8 cellular contexts compared by ENCODE assay signal in the genomic region with DNA sequence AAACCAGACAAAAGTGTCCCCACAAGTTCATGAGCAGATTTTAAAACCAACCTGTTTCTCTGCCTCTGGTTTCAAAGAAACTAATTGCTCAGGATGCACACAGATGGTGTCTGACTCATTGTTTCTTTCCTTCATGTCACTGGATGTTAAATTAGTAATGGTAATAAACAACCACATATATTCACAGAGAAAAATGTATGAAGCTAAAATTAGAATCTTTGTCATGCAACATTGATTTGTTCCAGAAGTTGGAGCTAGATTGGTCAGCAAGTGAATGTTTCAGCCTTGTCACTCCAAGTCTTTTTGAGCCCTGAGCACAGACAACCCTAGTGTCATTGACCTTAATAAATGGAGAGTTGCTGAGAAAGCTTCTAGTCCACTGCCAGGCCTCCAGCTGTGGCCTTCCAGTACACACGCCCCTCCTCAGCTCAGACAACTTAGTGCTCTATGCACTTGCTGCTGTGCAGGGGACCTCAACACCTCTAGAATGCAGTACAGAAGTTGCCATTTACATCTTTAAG.
DNase-seq lines count a peak whose midpoint lies in the region; ATAC-seq and TF ChIP-seq lines count a peak whose summit lies in the region.

No MANE protein-coding gene starts in this region.

- no peaks in the 10 kb centered on the region for H3K9me3 Mint-ChIP-seq in CD4-positive, alpha-beta memory T cell

- H2AFZ ChIP-seq in IMR-90 (replicated peaks; ENCODE audit: low read length, poor library complexity) (no peak overlapping the region), smooth muscle cell (ENCODE audit: low read depth) (no peak overlapping the region)

- peak overlapping the region; percentile 47; the same call in 1 of the 2 replicates for H3K18ac ChIP-seq in IMR-90 (ENCODE audit: low read depth, low read length)

- H2BK5ac ChIP-seq in IMR-90 (ENCODE audit: low read depth, low read length, poor library complexity, severe bottlenecking), result peak overlapping the region; percentile 80

- H3K4ac ChIP-seq in IMR-90 (ENCODE audit: low read depth, low read length), result peak overlapping the region; percentile 95

- H3K4me1 ChIP-seq in IMR-90 (ENCODE audit: control insufficient read depth, insufficient read depth, low read length), result peaks cover 21% of the 10 kb centered on the region
- no peaks in the 10 kb centered on the region for H3K4me1 ChIP-seq in smooth muscle cell (ENCODE audit: low read depth)
- no peaks in the 10 kb centered on the region for H3K4me1 ChIP-seq in CD4-positive, alpha-beta memory T cell (ENCODE audit: insufficient read depth, low read length)

- H3K9me3 ChIP-seq in IMR-90 (ENCODE audit: control insufficient read depth, insufficient read depth, low read length) (no peaks in the 10 kb centered on the region), smooth muscle cell (replicated peaks; ENCODE audit: low read depth) (no peaks in the 10 kb centered on the region)
- no peaks in the 10 kb centered on the region for H3K9me3 ChIP-seq in CD4-positive, alpha-beta memory T cell (ENCODE audit: control insufficient read depth in 1 of 2, low read length in 2 of 2)

- H3K27me3 Mint-ChIP-seq in CD4-positive, alpha-beta memory T cell, result peaks cover 0 to 6% of the 10 kb centered on the region in 2 donors

- peak overlapping the region; percentile 65; the same call in 1 of the 2 replicates for H4K91ac ChIP-seq in IMR-90 (ENCODE audit: insufficient read depth, low read depth, low read length)

- no peaks in the 10 kb centered on the region for H3K36me3 ChIP-seq in IMR-90 (ENCODE audit: control insufficient read depth, insufficient read depth, low read length)
- no peaks in the 10 kb centered on the region for H3K36me3 ChIP-seq in smooth muscle cell (ENCODE audit: low read depth)
- no peaks in the 10 kb centered on the region for H3K36me3 ChIP-seq in CD4-positive, alpha-beta memory T cell (ENCODE audit: insufficient read depth, low read length)

- no CpG with 5 or more reads among the region's 1 CpG for WGBS in IMR-90 (ENCODE audit: extremely low coverage in 2 of 2, insufficient read length in 1 of 2), 2 experiments
- WGBS in smooth muscle cell (ENCODE audit: low lambda C conversion rate), result 83% methylated on average over 1 of the region's 1 CpG

- peak; percentile 91 for DNase-seq in IMR-90
- DNase-seq in dermis microvascular lymphatic vessel endothelial cell (ENCODE audit: low read depth in 2 of 2), result peak; percentile 85 to 86
- no peak for DNase-seq in smooth muscle cell (lab: John Stamatoyannopoulos, UW; ENCODE audit: unreplicated experiment)
- no peak for DNase-seq in CD4-positive, alpha-beta memory T cell

- ATAC-seq in GM18867 (IDR thresholded peaks at IDR 0.05; ENCODE audit: unreplicated experiment) (peak; percentile 38), IMR-90 (ENCODE audit: low read depth) (peak; percentile 70), GM19467 (IDR thresholded peaks at IDR 0.05; ENCODE audit: unreplicated experiment) (no peak), GM18870 (IDR thresholded peaks at IDR 0.05; ENCODE audit: unreplicated experiment) (no peak), HG02981 (IDR thresholded peaks at IDR 0.05; ENCODE audit: unreplicated experiment) (no peak)

- H4K20me1 ChIP-seq in IMR-90 (ENCODE audit: insufficient read depth, low read length), result no peaks in the 10 kb centered on the region
- no peaks in the 10 kb centered on the region for H4K20me1 ChIP-seq in smooth muscle cell (ENCODE audit: low read depth)

- no TSS peak for BruUV-seq in IMR-90 (replicated peaks; lab: Mats Ljungman, UMichigan)

- peak overlapping the region; percentile 49; the same call in 1 of the 3 replicates for H2BK15ac ChIP-seq in IMR-90 (ENCODE audit: low read depth, low read length)

- H3K79me1 ChIP-seq in IMR-90 (ENCODE audit: low read depth in 1 of 2, low read length in 2 of 2), result 0 out of 4 replicates have a peak, but pooled peaks cover 0 to 3% of the 10 kb centered on the region in 2 experiments

- peak overlapping the region; percentile 20; the same call in 1 of the 2 replicates for H3K56ac ChIP-seq in IMR-90 (ENCODE audit: extremely low read depth, insufficient read depth, low read length)

- TF ChIP-seq RAD21 in IMR-90 (IDR thresholded peaks at IDR 0.05; ENCODE audit: low read length), result no peak

- H3K4me1 Mint-ChIP-seq in CD4-positive, alpha-beta memory T cell, result no peaks in the 10 kb centered on the region

- H2AK5ac ChIP-seq in IMR-90 (ENCODE audit: low read depth, low read length), result peak overlapping the region; percentile 89; the same call in 1 of the 2 replicates

- H3K4me3 ChIP-seq in IMR-90 (ENCODE audit: insufficient read depth, low read depth, low read length), result no peak overlapping the region
- no peak overlapping the region for H3K4me3 ChIP-seq in smooth muscle cell
- H3K4me3 ChIP-seq in CD4-positive, alpha-beta memory T cell (ENCODE audit: low read length in 2 of 2), result no peak overlapping the region

- H3K9ac ChIP-seq in IMR-90 (ENCODE audit: low read depth, low read length) (no peak overlapping the region), smooth muscle cell (ENCODE audit: low read depth) (no peak overlapping the region)

- peaks cover 17% of the 10 kb centered on the region for H3K9me1 ChIP-seq in IMR-90 (ENCODE audit: insufficient read depth, low read length)

- H3K4me2 ChIP-seq in IMR-90 (ENCODE audit: low read depth, low read length) (peak overlapping the region; percentile 68; the same call in 1 of the 2 replicates), smooth muscle cell (peak overlapping the region; percentile 17)

- H2BK20ac ChIP-seq in IMR-90 (ENCODE audit: low read depth, low read length), result peak overlapping the region; percentile 97

- H3K79me2 ChIP-seq in smooth muscle cell (ENCODE audit: low read depth), result no peaks in the 10 kb centered on the region

- peak overlapping the region in 1 of 2 experiments; percentile 79; a peak in 2 of 4 replicates for H4K8ac ChIP-seq in IMR-90 (ENCODE audit: low read depth in 2 of 2, low read length in 2 of 2)

- H2AK9ac ChIP-seq in IMR-90 (replicated peaks; ENCODE audit: low read depth, low read length, poor library complexity), result no peak overlapping the region

- H4K5ac ChIP-seq in IMR-90 (ENCODE audit: low read depth, low read length), result peak overlapping the region; percentile 24; the same call in 1 of the 2 replicates

- H3K27me3 ChIP-seq in IMR-90 (ENCODE audit: control insufficient read depth, insufficient read depth, low read length) (no peaks in the 10 kb centered on the region), smooth muscle cell (ENCODE audit: low read depth) (no peaks in the 10 kb centered on the region)
- H3K27me3 ChIP-seq in CD4-positive, alpha-beta memory T cell (ENCODE audit: insufficient read depth, low read length), result no peaks in the 10 kb centered on the region

- dilution Hi-C loops in IMR-90 (cut with HindIII; ENCODE audit: low sequenced_read_pairs, unreplicated experiment), result no loop called here

- no peak for TF ChIP-seq POLR2A in IMR-90 (IDR thresholded peaks at IDR 0.05; ENCODE audit: low read depth, low read length)

- H3K27ac Mint-ChIP-seq in CD4-positive, alpha-beta memory T cell, result no peak overlapping the region

- no peaks in the 10 kb centered on the region for H3F3A ChIP-seq in smooth muscle cell (ENCODE audit: low read depth)

- TF ChIP-seq CTCF in IMR-90 (conservative IDR thresholded peaks at IDR 0.05; ENCODE audit: low read depth, low read length), result no peak
- no peak for TF ChIP-seq CTCF in smooth muscle cell (IDR thresholded peaks at IDR 0.05; ENCODE audit: borderline replicate concordance, insufficient read depth, poor library complexity, severe bottlenecking)

- CTCF ChIA-PET in IMR-90 (lab: Yijun Ruan, JAX), result no interaction called here
- CTCF ChIA-PET in CD4-positive, alpha-beta memory T cell (lab: Charles Lee; ENCODE audit: partially characterized antibody), result interaction anchor here (1.2 kb wide), 1 partner anchor 23 kb away, joined by 4 read pairs; no protein-coding TSS in a partner anchor

- H3K36me3 Mint-ChIP-seq in CD4-positive, alpha-beta memory T cell, result no peaks in the 10 kb centered on the region

- H3K23ac ChIP-seq in IMR-90 (ENCODE audit: low read depth, low read length), result peak overlapping the region; percentile 43; the same call in 1 of the 2 replicates

- peak overlapping the region; percentile 93 for H3K14ac ChIP-seq in IMR-90 (replicated peaks; ENCODE audit: low read depth, low read length)

- H3K27ac ChIP-seq in IMR-90 (ENCODE audit: insufficient read depth, low read length) (no peak overlapping the region), smooth muscle cell (ENCODE audit: low read depth) (peak overlapping the region; percentile 76)
- no peak overlapping the region for H3K27ac ChIP-seq in CD4-positive, alpha-beta memory T cell (ENCODE audit: low read depth, low read length)

- in situ Hi-C loops in IMR-90 (cut with MboI; ENCODE audit: low sequenced_read_pairs), result no loop called here

- peak overlapping the region; percentile 96 for H2BK120ac ChIP-seq in IMR-90 (ENCODE audit: low read depth, low read length)

- intact Hi-C loops in IMR-90 (cut with micrococcal nuclease), result loop anchor here (5.0 kb wide), 1 partner anchor 172 kb away; no protein-coding TSS in a partner anchor
- intact Hi-C loops in CD4-positive, alpha-beta memory T cell (cut with micrococcal nuclease), result no loop called here

- POLR2A ChIA-PET in IMR-90 (lab: Charles Lee; ENCODE audit: unreplicated experiment), result no interaction called here
- POLR2A ChIA-PET in CD4-positive, alpha-beta memory T cell (lab: Charles Lee; ENCODE audit: partially characterized antibody), result no interaction called here

- H3K4me3 Mint-ChIP-seq in CD4-positive, alpha-beta memory T cell, result no peak overlapping the region

TF ChIP-seq in IMR-90, 13 proteins besides CTCF, POLR2A, EP300 and RAD21:
- no peak for TF ChIP-seq SMC3 (IDR thresholded peaks at IDR 0.05; ENCODE audit: low read depth, low read length)
- TF ChIP-seq NFE2L2 (IDR thresholded peaks at IDR 0.05; ENCODE audit: low read depth, low read length), result peak; percentile 17; the same call in 1 of the 2 replicates
- peak; percentile 69 for TF ChIP-seq RCOR1 (IDR thresholded peaks at IDR 0.05; ENCODE audit: insufficient replicate concordance, low read length)
- peak; percentile 72 for TF ChIP-seq FOS (IDR thresholded peaks at IDR 0.05; ENCODE audit: low read depth, low read length)

Comparison
In these comparisons a context has a peak if more than half of its experiments do, and no peak if none do; other contexts are left out.
1. ATAC-seq: peak in GM18867 (single experiment) and IMR-90 (single experiment); none in GM19467 (single experiment), GM18870 (single experiment) and HG02981 (single experiment).
2. DNase-seq: peak in IMR-90 (single experiment) and dermis microvascular lymphatic vessel endothelial cell (2 of 2); none in smooth muscle cell (single experiment) and CD4-positive, alpha-beta memory T cell (0 of 5).